In the genomic region with DNA sequence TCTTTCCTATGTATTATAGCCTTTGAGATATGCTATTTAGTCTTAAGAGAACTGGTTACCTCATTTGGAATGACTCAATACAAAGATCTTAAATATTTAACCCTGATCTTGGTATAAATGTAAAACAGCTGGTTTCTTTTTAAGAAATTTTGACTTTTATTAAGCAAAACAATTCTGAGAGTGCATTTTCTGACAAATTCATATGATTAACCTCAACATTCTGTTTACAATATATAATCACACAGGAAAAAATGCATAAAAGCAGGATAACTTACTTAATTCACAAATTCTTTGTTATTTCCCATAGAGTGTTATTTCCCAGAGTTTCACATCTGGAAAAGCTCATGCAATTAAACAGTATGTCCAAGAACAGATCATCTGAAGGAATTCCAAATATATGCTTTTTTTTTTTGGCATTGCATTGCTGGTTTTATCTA, we compare ENCODE assay signal across 24 cellular contexts.
DNase-seq lines count a peak whose midpoint lies in the region; ATAC-seq and TF ChIP-seq lines count a peak whose summit lies in the region.
"Had no signal": no experiment of that assay in that cellular context is flagged by ENCODE, and none has a peak within 500 bp of the region (broad histone marks: within the 10 kb centered on the region; RNA-seq: fewer than 3 reads in every experiment).

No MANE protein-coding gene starts in this region.

- peak overlapping the region; percentile 85; the same call in 1 of the 2 replicates for H3K56ac ChIP-seq in IMR-90 (ENCODE audit: extremely low read depth, insufficient read depth, low read length)

- in situ Hi-C loops in IMR-90 (cut with MboI; ENCODE audit: low sequenced_read_pairs) = no loop called here

- H3K4me3 ChIP-seq in AG09309 (ENCODE audit: control insufficient read depth, low read depth, low read length) (no peak overlapping the region), IMR-90 (ENCODE audit: insufficient read depth, low read depth, low read length) (no peak overlapping the region), mesenchymal stem cell (ENCODE audit: insufficient read depth in 1 of 2, low read depth in 1 of 2, low read length in 2 of 2) (no peak overlapping the region), BE2C (ENCODE audit: low read depth, low read length) (no peak overlapping the region)
- H3K4me3 ChIP-seq: adrenal gland, esophagus squamous epithelium, GM23338, prostate gland had no signal

- dilution Hi-C loops in IMR-90 (cut with HindIII; ENCODE audit: low sequenced_read_pairs, unreplicated experiment) = no loop called here

- H3K9me1 ChIP-seq in IMR-90 (ENCODE audit: insufficient read depth, low read length) = peaks cover 12% of the 10 kb centered on the region

- TF ChIP-seq RAD21 in IMR-90 (IDR thresholded peaks at IDR 0.05; ENCODE audit: low read length) = no peak

- H3K4me2 ChIP-seq in IMR-90 (ENCODE audit: low read depth, low read length) (no peak overlapping the region), mesenchymal stem cell (ENCODE audit: low read length, poor library complexity, severe bottlenecking) (no peak overlapping the region)
- H3K4me2 ChIP-seq: GM23338 had no signal

- H2AK5ac ChIP-seq in IMR-90 (ENCODE audit: low read depth, low read length) = no peak overlapping the region
- H2AK5ac ChIP-seq in mesenchymal stem cell (ENCODE audit: low read length, severe bottlenecking) = no peak overlapping the region

- no peak overlapping the region; the same call in 1 of the 2 replicates for H3K9ac ChIP-seq in IMR-90 (ENCODE audit: low read depth, low read length)
- peak overlapping the region; percentile 26 for H3K9ac ChIP-seq in mesenchymal stem cell (ENCODE audit: low read length)

- H3K18ac ChIP-seq in IMR-90 (ENCODE audit: low read depth, low read length) = no peak overlapping the region
- H3K18ac ChIP-seq in mesenchymal stem cell (ENCODE audit: low read depth in 1 of 2, low read length in 2 of 2) = no peak overlapping the region

- CTCF ChIA-PET in IMR-90 (lab: Yijun Ruan, JAX) = interaction anchor here (0.6 to 2.0 kb wide), 8 partner anchors 8 to 715 kb away, joined by 3 to 9 read pairs (median 4); no protein-coding TSS in a partner anchor
- CTCF ChIA-PET in activated CD4-positive, alpha-beta T cell treated with anti-CD3 and anti-CD28 coated beads, Interleukin-2, amount 10 ng/mL, durations not matched to agents 7 days and 5 days (lab: Charles Lee) = no interaction called here

- H3K4ac ChIP-seq in IMR-90 (ENCODE audit: low read depth, low read length) (peak overlapping the region; percentile 93; the same call in 1 of the 2 replicates), mesenchymal stem cell (ENCODE audit: low read depth in 1 of 2, low read length in 2 of 2) (no peak overlapping the region)

- intact Hi-C loops in IMR-90 (cut with micrococcal nuclease) = loop anchor here (1.0 to 5.0 kb wide), 5 partner anchors 99 to 400 kb away; no protein-coding TSS in a partner anchor

- H2BK120ac ChIP-seq in IMR-90 (ENCODE audit: low read depth, low read length) (no peak overlapping the region), mesenchymal stem cell (ENCODE audit: low read depth, low read length) (no peak overlapping the region)

- no TSS peak for BruUV-seq in IMR-90 (replicated peaks; lab: Mats Ljungman, UMichigan)

- no peak for TF ChIP-seq POLR2A in IMR-90 (IDR thresholded peaks at IDR 0.05; ENCODE audit: low read depth, low read length)

- H2BK20ac ChIP-seq in IMR-90 (ENCODE audit: low read depth, low read length) = no peak overlapping the region

- no peak overlapping the region for H2AK9ac ChIP-seq in IMR-90 (replicated peaks; ENCODE audit: low read depth, low read length, poor library complexity)

- H3K36me3 Mint-ChIP-seq in activated CD4-positive, alpha-beta T cell treated with anti-CD3 and anti-CD28 coated beads, Interleukin-2, amount 10 ng/mL, durations not matched to agents 7 days and 5 days (ENCODE audit: low read depth) = no peaks in the 10 kb centered on the region
- H3K36me3 Mint-ChIP-seq: CD8-positive, alpha-beta memory T cell; natural killer cell treated with Interleukin-12 subunit alpha and Interleukin-12 subunit beta and Interleukin-15 and Interleukin-18, amount 100 ng/mL, for 72 hours had no signal

- H3K9me3 Mint-ChIP-seq in activated CD4-positive, alpha-beta T cell treated with anti-CD3 and anti-CD28 coated beads, Interleukin-2, amount 10 ng/mL, durations not matched to agents 7 days and 5 days = no peaks in the 10 kb centered on the region
- H3K9me3 Mint-ChIP-seq: central memory CD8-positive, alpha-beta T cell; GM23338; natural killer cell treated with Interleukin-12 subunit alpha and Interleukin-12 subunit beta and Interleukin-15 and Interleukin-18, amount 100 ng/mL, for 72 hours had no signal

- no peak overlapping the region for H3K4me3 Mint-ChIP-seq in activated CD4-positive, alpha-beta T cell treated with anti-CD3 and anti-CD28 coated beads, Interleukin-2, amount 10 ng/mL, durations not matched to agents 7 days and 5 days
- H3K4me3 Mint-ChIP-seq: CD8-positive, alpha-beta memory T cell; central memory CD8-positive, alpha-beta T cell; GM23338; natural killer cell treated with Interleukin-12 subunit alpha and Interleukin-12 subunit beta and Interleukin-15 and Interleukin-18, amount 100 ng/mL, for 72 hours had no signal

- peaks cover 22% of the 10 kb centered on the region for H3K27me3 Mint-ChIP-seq in activated CD4-positive, alpha-beta T cell treated with anti-CD3 and anti-CD28 coated beads, Interleukin-2, amount 10 ng/mL, durations not matched to agents 7 days and 5 days

- H4K8ac ChIP-seq in IMR-90 (ENCODE audit: low read depth in 2 of 2, low read length in 2 of 2) = peak overlapping the region in 1 of 2 experiments; percentile 86; a peak in 2 of 4 replicates
- no peak overlapping the region for H4K8ac ChIP-seq in mesenchymal stem cell (ENCODE audit: low read length)

- H4K5ac ChIP-seq in IMR-90 (ENCODE audit: low read depth, low read length) = peak overlapping the region; percentile 100

- H3K4me1 ChIP-seq in IMR-90 (ENCODE audit: control insufficient read depth, insufficient read depth, low read length) (peaks cover 20% of the 10 kb centered on the region), mesenchymal stem cell (ENCODE audit: control insufficient read depth, insufficient read depth, low read depth, low read length) (peaks cover 5% of the 10 kb centered on the region), BE2C (no peaks in the 10 kb centered on the region)
- H3K4me1 ChIP-seq: adrenal gland, prostate gland had no signal

- no peak overlapping the region for H3K14ac ChIP-seq in IMR-90 (replicated peaks; ENCODE audit: low read depth, low read length)
- H3K14ac ChIP-seq in mesenchymal stem cell (ENCODE audit: low read length in 2 of 2) = no peak overlapping the region

- peaks cover 0 to 4% of the 10 kb centered on the region in 2 experiments; a peak in 1 of 4 replicates for H3K79me1 ChIP-seq in IMR-90 (ENCODE audit: low read depth in 1 of 2, low read length in 2 of 2)
- no peaks in the 10 kb centered on the region for H3K79me1 ChIP-seq in mesenchymal stem cell (replicated peaks; ENCODE audit: low read length, poor library complexity, severe bottlenecking)

- H3K27ac ChIP-seq in IMR-90 (ENCODE audit: insufficient read depth, low read length) (peak overlapping the region; percentile 100; the same call in 1 of the 2 replicates), mesenchymal stem cell (ENCODE audit: low read length, poor library complexity, severe bottlenecking) (no peak overlapping the region)
- H3K27ac ChIP-seq: adrenal gland, prostate gland had no signal

- ATAC-seq in IMR-90 (ENCODE audit: low read depth) = peak; percentile 66
- ATAC-seq: GM23338; natural killer cell treated with Interleukin-12 subunit alpha and Interleukin-12 subunit beta and Interleukin-15 and Interleukin-18, amount 100 ng/mL, for 72 hours; Right ventricle myocardium inferior had no signal

- no peak overlapping the region for H2BK12ac ChIP-seq in mesenchymal stem cell (ENCODE audit: low read length in 2 of 2)

- H3K36me3 ChIP-seq in IMR-90 (ENCODE audit: control insufficient read depth, insufficient read depth, low read length) (no peaks in the 10 kb centered on the region), mesenchymal stem cell (ENCODE audit: control insufficient read depth in 1 of 2, insufficient read depth in 2 of 2, low read depth in 1 of 2, low read length in 2 of 2) (no peaks in the 10 kb centered on the region), BE2C (no peaks in the 10 kb centered on the region)
- H3K36me3 ChIP-seq: adrenal gland, esophagus squamous epithelium, prostate gland had no signal

- H2BK15ac ChIP-seq in IMR-90 (ENCODE audit: low read depth, low read length) = no peak overlapping the region
- no peak overlapping the region for H2BK15ac ChIP-seq in mesenchymal stem cell (ENCODE audit: low read depth, poor library complexity, severe bottlenecking)

- H3K9me3 ChIP-seq in IMR-90 (ENCODE audit: control insufficient read depth, insufficient read depth, low read length) (no peaks in the 10 kb centered on the region), mesenchymal stem cell (ENCODE audit: control insufficient read depth, low read length) (no peaks in the 10 kb centered on the region), BE2C (no peaks in the 10 kb centered on the region)
- H3K9me3 ChIP-seq: adrenal gland, esophagus squamous epithelium, prostate gland had no signal

- POLR2A ChIA-PET in IMR-90 (lab: Charles Lee; ENCODE audit: unreplicated experiment) = interaction anchor here (0.6 to 2.6 kb wide), 3 partner anchors 128 to 403 kb away, joined by 3 to 14 read pairs (median 6); partner anchors contain the start of gene THBS1
- POLR2A ChIA-PET in activated CD4-positive, alpha-beta T cell treated with anti-CD3 and anti-CD28 coated beads, Interleukin-2, amount 10 ng/mL, durations not matched to agents 7 days and 5 days (lab: Charles Lee) = no interaction called here

- H2BK5ac ChIP-seq in IMR-90 (ENCODE audit: low read depth, low read length, poor library complexity, severe bottlenecking) = peak overlapping the region; percentile 90
- no peak overlapping the region for H2BK5ac ChIP-seq in mesenchymal stem cell (ENCODE audit: low read depth, low read length, poor library complexity, severe bottlenecking)

- H3K27me3 ChIP-seq in IMR-90 (ENCODE audit: control insufficient read depth, insufficient read depth, low read length) (no peaks in the 10 kb centered on the region), mesenchymal stem cell (ENCODE audit: control insufficient read depth in 1 of 2, insufficient read depth in 1 of 2, low read length in 2 of 2) (no peaks in the 10 kb centered on the region), BE2C (peaks cover 9% of the 10 kb centered on the region)
- H3K27me3 ChIP-seq: adrenal gland, esophagus squamous epithelium had no signal

- DNase-seq in AG09309 (ENCODE audit: low read depth) (peak; percentile 80), IMR-90 (peak; percentile 88), dedifferentiated amniotic fluid mesenchymal stem cell (ENCODE audit: extremely low spot score) (peak; percentile 87), mesenchymal stem cell (peak; percentile 60), GOT3 (lab: John Stamatoyannopoulos, UW) (no peak), NCI-H1048 (lab: John Stamatoyannopoulos, UW) (no peak), BE2C (no peak)
- DNase-seq in activated CD4-positive, alpha-beta T cell treated with anti-CD3 and anti-CD28 coated beads, Interleukin-2, amount 10 ng/mL, durations not matched to agents 7 days and 5 days = no peak
- DNase-seq: activated CD4-positive, alpha-beta T cell treated with anti-CD3 and anti-CD28 coated beads, Interleukin-2, amount 50 U/mL, for 4 hours; activated gamma-delta T cell; adrenal gland; CD8-positive, alpha-beta memory T cell; effector CD4-positive, alpha-beta T cell; esophagus squamous epithelium; hippocampal formation; NCI-H1105; NCI-H510A; stimulated activated CD8-positive, alpha-beta memory T cell treated with anti-CD3 and anti-CD28 coated beads, Interleukin-4, amount 100 ng/mL, for 48 hours; T-helper 1 cell had no signal

- H2AFZ ChIP-seq in IMR-90 (replicated peaks; ENCODE audit: low read length, poor library complexity) (no peak overlapping the region), mesenchymal stem cell (ENCODE audit: low read depth, low read length) (no peak overlapping the region)

- TF ChIP-seq CTCF in AG09309 (IDR thresholded peaks at IDR 0.05; ENCODE audit: control insufficient read depth, insufficient read depth, low read depth, low read length, missing control alignments) = no peak
- no peak for TF ChIP-seq CTCF in IMR-90 (conservative IDR thresholded peaks at IDR 0.05; ENCODE audit: low read depth, low read length)
- no peak for TF ChIP-seq CTCF in BE2C (IDR thresholded peaks at IDR 0.05; ENCODE audit: low read depth, low read length)

- H3K23ac ChIP-seq in IMR-90 (ENCODE audit: low read depth, low read length) (no peak overlapping the region), mesenchymal stem cell (ENCODE audit: low read length in 2 of 2) (no peak overlapping the region)

- no peaks in the 10 kb centered on the region for H4K20me1 ChIP-seq in IMR-90 (ENCODE audit: insufficient read depth, low read length)

- H4K91ac ChIP-seq in IMR-90 (ENCODE audit: insufficient read depth, low read depth, low read length) = no peak overlapping the region
- H4K91ac ChIP-seq in mesenchymal stem cell (ENCODE audit: low read length) = no peak overlapping the region

- H3K27ac Mint-ChIP-seq in activated CD4-positive, alpha-beta T cell treated with anti-CD3 and anti-CD28 coated beads, Interleukin-2, amount 10 ng/mL, durations not matched to agents 7 days and 5 days = no peak overlapping the region
- H3K27ac Mint-ChIP-seq: CD8-positive, alpha-beta memory T cell; natural killer cell treated with Interleukin-12 subunit alpha and Interleukin-12 subunit beta and Interleukin-15 and Interleukin-18, amount 100 ng/mL, for 72 hours had no signal

- H3K4me1 Mint-ChIP-seq in activated CD4-positive, alpha-beta T cell treated with anti-CD3 and anti-CD28 coated beads, Interleukin-2, amount 10 ng/mL, durations not matched to agents 7 days and 5 days = no peaks in the 10 kb centered on the region
- H3K4me1 Mint-ChIP-seq: CD8-positive, alpha-beta memory T cell; central memory CD8-positive, alpha-beta T cell had no signal

Comparison
In these comparisons a context has a peak if more than half of its experiments do, and no peak if none do; other contexts are left out.
1. DNase-seq: peak in AG09309 (single experiment), IMR-90 (single experiment), dedifferentiated amniotic fluid mesenchymal stem cell (single experiment) and mesenchymal stem cell (single experiment); none in GOT3 (single experiment), NCI-H1048 (single experiment), BE2C (single experiment) and activated CD4-positive, alpha-beta T cell treated with anti-CD3 and anti-CD28 coated beads, Interleukin-2, amount 10 ng/mL, durations not matched to agents 7 days and 5 days (single experiment).